In genomic region chr1:164601399-164602141, GRCh38 we compare ENCODE assay signal across 9 cellular contexts. TPM values are rescaled to one million over a fixed set of nuclear protein-coding genes. Genes with fewer than 3 reads are reported as not detected.
DNase-seq lines count a peak whose midpoint lies in the region; ATAC-seq and TF ChIP-seq lines count a peak whose summit lies in the region.
"Had no signal": no experiment of that assay in that cellular context is flagged by ENCODE, and none has a peak within 500 bp of the region (broad histone marks: within the 10 kb centered on the region; RNA-seq: fewer than 3 reads in every experiment).

No MANE protein-coding gene starts in this region.

- H3K4me3 Mint-ChIP-seq in activated CD4-positive, alpha-beta memory T cell treated with anti-CD3 and anti-CD28 coated beads, Interleukin-2, amount 10 ng/mL, durations not matched to agents 7 days and 5 days: no peak overlapping the region
- no peak overlapping the region for H3K4me3 Mint-ChIP-seq in T-helper 17 cell

- peak overlapping the region; percentile 79 for H3K4me2 ChIP-seq in smooth muscle cell

- H3K4me1 ChIP-seq in HUES6 (ENCODE audit: control insufficient read depth, insufficient read depth, low read length) (peaks cover 71% of the 10 kb centered on the region), adipocyte (ENCODE audit: control insufficient read depth, insufficient read depth, low read length) (peaks cover 24% of the 10 kb centered on the region), iPS-15b (ENCODE audit: control insufficient read depth, insufficient read depth, low read length) (peaks cover 52% of the 10 kb centered on the region), smooth muscle cell (ENCODE audit: low read depth) (peaks cover 60% of the 10 kb centered on the region)

- no peaks in the 10 kb centered on the region for H3K27me3 ChIP-seq in HUES6 (ENCODE audit: control insufficient read depth, insufficient read depth, low read length)
- no peaks in the 10 kb centered on the region for H3K27me3 ChIP-seq in adipocyte (replicated peaks; ENCODE audit: control insufficient read depth, insufficient read depth, low read length)
- no peaks in the 10 kb centered on the region for H3K27me3 ChIP-seq in iPS-15b (ENCODE audit: control insufficient read depth, insufficient read depth, low read length)
- no peaks in the 10 kb centered on the region for H3K27me3 ChIP-seq in smooth muscle cell (ENCODE audit: low read depth)
- H3K27me3 ChIP-seq: right lobe of liver had no signal

- H3K9me3 Mint-ChIP-seq in activated CD4-positive, alpha-beta memory T cell treated with anti-CD3 and anti-CD28 coated beads, Interleukin-2, amount 10 ng/mL, durations not matched to agents 7 days and 5 days: no peaks in the 10 kb centered on the region

- H3K79me2 ChIP-seq in smooth muscle cell (ENCODE audit: low read depth): peaks cover 57% of the 10 kb centered on the region

- ATAC-seq in T-helper 17 cell (no peak), GM18502 (IDR thresholded peaks at IDR 0.05; ENCODE audit: poor library complexity, unreplicated experiment) (no peak)

- H3K9ac ChIP-seq in HUES6 (ENCODE audit: low read length) (peak overlapping the region; percentile 49), adipocyte (ENCODE audit: low read length) (peak overlapping the region; percentile 70), iPS-15b (ENCODE audit: low read depth, low read length) (peak overlapping the region; percentile 8), smooth muscle cell (ENCODE audit: low read depth) (peak overlapping the region; percentile 25)

- peak overlapping the region; percentile 37 for H3K4me3 ChIP-seq in HUES6 (ENCODE audit: low read depth, low read length)
- no peak overlapping the region for H3K4me3 ChIP-seq in adipocyte (ENCODE audit: low read length)
- peak overlapping the region; percentile 18 for H3K4me3 ChIP-seq in iPS-15b (ENCODE audit: low read depth, low read length)
- H3K4me3 ChIP-seq in smooth muscle cell: peak overlapping the region; percentile 33
- H3K4me3 ChIP-seq: right lobe of liver had no signal

- DNase-seq in adipocyte (ENCODE audit: low read depth) (no peak), smooth muscle cell (lab: John Stamatoyannopoulos, UW; ENCODE audit: unreplicated experiment) (no peak), T-helper 17 cell (no peak), globus pallidus (ENCODE audit: low spot score) (no peak)
- no peak for DNase-seq in activated CD4-positive, alpha-beta memory T cell treated with anti-CD3 and anti-CD28 coated beads, Interleukin-2, amount 10 ng/mL, durations not matched to agents 7 days and 5 days
- DNase-seq: right lobe of liver had no signal

- H3K9me3 ChIP-seq in HUES6 (ENCODE audit: control insufficient read depth, insufficient read depth, low read depth, low read length) (no peaks in the 10 kb centered on the region), adipocyte (ENCODE audit: control insufficient read depth, low read length) (no peaks in the 10 kb centered on the region), iPS-15b (ENCODE audit: control insufficient read depth, insufficient read depth, low read length) (no peaks in the 10 kb centered on the region), smooth muscle cell (replicated peaks; ENCODE audit: low read depth) (no peaks in the 10 kb centered on the region), T-helper 17 cell (ENCODE audit: control insufficient read depth, low read length, poor library complexity, severe bottlenecking) (no peaks in the 10 kb centered on the region)
- H3K9me3 ChIP-seq: right lobe of liver had no signal

- peaks cover 15% of the 10 kb centered on the region for H3F3A ChIP-seq in smooth muscle cell (ENCODE audit: low read depth)

- H3K27ac Mint-ChIP-seq in activated CD4-positive, alpha-beta memory T cell treated with anti-CD3 and anti-CD28 coated beads, Interleukin-2, amount 10 ng/mL, durations not matched to agents 7 days and 5 days: no peak overlapping the region
- H3K27ac Mint-ChIP-seq in T-helper 17 cell: no peak overlapping the region

- no peaks in the 10 kb centered on the region for H3K27me3 Mint-ChIP-seq in activated CD4-positive, alpha-beta memory T cell treated with anti-CD3 and anti-CD28 coated beads, Interleukin-2, amount 10 ng/mL, durations not matched to agents 7 days and 5 days
- H3K27me3 Mint-ChIP-seq in T-helper 17 cell: no peaks in the 10 kb centered on the region

- H3K36me3 Mint-ChIP-seq in activated CD4-positive, alpha-beta memory T cell treated with anti-CD3 and anti-CD28 coated beads, Interleukin-2, amount 10 ng/mL, durations not matched to agents 7 days and 5 days (ENCODE audit: low read depth): no peaks in the 10 kb centered on the region
- H3K36me3 Mint-ChIP-seq in T-helper 17 cell (ENCODE audit: low read depth): no peaks in the 10 kb centered on the region

- H4K20me1 ChIP-seq in smooth muscle cell (ENCODE audit: low read depth): peaks cover 21% of the 10 kb centered on the region

- H3K27ac ChIP-seq in HUES6 (ENCODE audit: low read depth, low read length) (peak overlapping the region; percentile 56; the same call in 1 of the 2 replicates), smooth muscle cell (ENCODE audit: low read depth) (peak overlapping the region; percentile 87)
- H3K27ac ChIP-seq: right lobe of liver had no signal

- POLR2A ChIA-PET in activated CD4-positive, alpha-beta memory T cell treated with anti-CD3 and anti-CD28 coated beads, Interleukin-2, amount 10 ng/mL, durations not matched to agents 7 days and 5 days (lab: Charles Lee): no interaction called here

- H3K36me3 ChIP-seq in HUES6 (ENCODE audit: control insufficient read depth, insufficient read depth, low read length) (peaks cover 16% of the 10 kb centered on the region), adipocyte (ENCODE audit: control insufficient read depth, insufficient read depth, low read length, severe bottlenecking) (peaks cover 10% of the 10 kb centered on the region), iPS-15b (ENCODE audit: control insufficient read depth, insufficient read depth, low read length) (no peaks in the 10 kb centered on the region), smooth muscle cell (ENCODE audit: low read depth) (no peaks in the 10 kb centered on the region)
- H3K36me3 ChIP-seq: right lobe of liver had no signal

- H3K4me1 Mint-ChIP-seq in activated CD4-positive, alpha-beta memory T cell treated with anti-CD3 and anti-CD28 coated beads, Interleukin-2, amount 10 ng/mL, durations not matched to agents 7 days and 5 days: no peaks in the 10 kb centered on the region
- no peaks in the 10 kb centered on the region for H3K4me1 Mint-ChIP-seq in T-helper 17 cell

- peak overlapping the region; percentile 21 for H2AFZ ChIP-seq in smooth muscle cell (ENCODE audit: low read depth)

- no peak for TF ChIP-seq CTCF in smooth muscle cell (IDR thresholded peaks at IDR 0.05; ENCODE audit: borderline replicate concordance, insufficient read depth, poor library complexity, severe bottlenecking)

- WGBS in smooth muscle cell (ENCODE audit: low lambda C conversion rate): 52% methylated on average over 5 of the region's 5 CpGs

- CTCF ChIA-PET in activated CD4-positive, alpha-beta memory T cell treated with anti-CD3 and anti-CD28 coated beads, Interleukin-2, amount 10 ng/mL, durations not matched to agents 7 days and 5 days (lab: Charles Lee): no interaction called here

RNA-seq across cellular contexts. Expression of gene PBX1, which starts 42.6 kb away (rescaled TPM):
- total RNA-seq in smooth muscle cell: 53.4 and 70.8 TPM in 2 replicates
- polyA plus RNA-seq in smooth muscle cell: 8.1 and 16.1 TPM in 2 replicates
- under 1 TPM; 0.18 to 0.23 TPM for total RNA-seq in activated CD4-positive, alpha-beta memory T cell treated with anti-CD3 and anti-CD28 coated beads, Interleukin-2, amount 10 ng/mL, durations not matched to agents 7 days and 5 days
- total RNA-seq in T-helper 17 cell: 10 to 100 TPM in 1 of 2 donors, under 1 TPM in 1; 0.80 to 16.6 TPM

Comparison
In these comparisons a context has a peak if more than half of its experiments do, and no peak if none do; other contexts are left out.
1. H3K9ac ChIP-seq: peak in every context shown above with its lines; median percentile 70 in adipocyte; 49 in HUES6; 25 in smooth muscle cell; 8 in iPS-15b.